ENCODE assay signal across 8 cellular contexts in the genomic region with DNA sequence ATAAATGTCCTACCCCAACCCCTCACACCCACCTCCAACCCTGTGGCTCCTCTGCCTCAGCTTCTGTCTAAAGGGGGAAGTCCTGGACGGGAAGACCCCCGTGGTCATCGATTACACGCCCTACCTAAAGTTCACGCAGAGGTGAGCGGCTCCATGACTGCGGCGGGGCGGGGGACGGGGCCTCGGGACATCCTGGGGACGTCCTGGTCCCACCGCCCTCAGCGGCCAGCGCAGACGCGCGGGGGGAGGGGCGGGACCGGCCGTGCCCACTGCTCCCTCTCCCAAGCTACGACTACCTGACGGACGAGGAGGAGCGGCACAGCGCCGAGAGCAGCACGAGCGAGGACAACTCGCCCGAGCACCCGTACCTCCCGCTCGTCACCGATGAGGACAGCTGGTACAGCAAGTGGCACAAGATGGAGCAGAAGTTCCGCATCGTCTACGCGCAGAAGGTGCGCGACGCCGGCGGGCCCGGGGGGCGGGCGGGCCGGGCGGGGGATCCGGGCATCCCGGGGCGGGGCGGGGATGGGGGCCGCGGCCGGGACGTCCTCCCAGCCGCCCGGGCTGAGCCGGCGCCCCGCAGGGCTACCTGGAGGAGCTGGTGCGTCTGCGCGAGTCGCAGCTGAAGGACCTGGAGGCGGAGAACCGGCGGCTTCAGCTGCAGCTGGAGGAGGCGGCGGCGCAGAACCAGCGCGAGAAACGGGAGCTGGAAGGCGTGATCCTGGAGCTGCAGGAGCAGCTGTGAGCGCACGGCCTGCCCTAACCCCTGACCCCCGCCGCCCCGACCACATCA.
A peak's percentile ranks its signal among the peaks of the same experiment; 100 is the strongest.
DNase-seq lines count a peak whose midpoint lies in the region; ATAC-seq lines count a peak whose summit lies in the region.

No MANE protein-coding gene starts in this region.

- ATAC-seq in GM18907 (IDR thresholded peaks at IDR 0.05; ENCODE audit: unreplicated experiment), result no peak

- DNase-seq in DMS79 treated with DMSO at 0.1 percent for 48 hours (lab: John Stamatoyannopoulos, UW) (peak; percentile 72), NCI-H1092 treated with DMSO at 0.1 percent for 48 hours (lab: John Stamatoyannopoulos, UW) (peak; percentile 49), medulla oblongata (ENCODE audit: extremely low spot score) (no peak), activated gamma-delta T cell treated with Interleukin-2 at 50 U/mL for 16 hours (no peak)
- DNase-seq in activated naive CD4-positive, alpha-beta T cell treated with Interleukin-2 at 50 U/mL for 16 hours, result peak; percentile 57
- peak; percentile 23 for DNase-seq in stimulated activated CD8-positive, alpha-beta memory T cell treated with anti-CD3 and anti-CD28 coated beads, Interleukin-15, amount 100 ng/mL, for 24 hours (ENCODE audit: low read depth)

- peak overlapping the region; percentile 73 for H3K4me3 ChIP-seq in iPS-11a (ENCODE audit: low read depth, low read length)

Comparison
In these comparisons a context has a peak if more than half of its experiments do, and no peak if none do; other contexts are left out.
1. DNase-seq: peak in DMS79 treated with DMSO at 0.1 percent for 48 hours (single experiment), NCI-H1092 treated with DMSO at 0.1 percent for 48 hours (single experiment), activated naive CD4-positive, alpha-beta T cell treated with Interleukin-2 at 50 U/mL for 16 hours (single experiment) and stimulated activated CD8-positive, alpha-beta memory T cell treated with anti-CD3 and anti-CD28 coated beads, Interleukin-15, amount 100 ng/mL, for 24 hours (single experiment); none in medulla oblongata (single experiment) and activated gamma-delta T cell treated with Interleukin-2 at 50 U/mL for 16 hours (single experiment).